ENCODE assay signal across 8 cellular contexts in the genomic region with DNA sequence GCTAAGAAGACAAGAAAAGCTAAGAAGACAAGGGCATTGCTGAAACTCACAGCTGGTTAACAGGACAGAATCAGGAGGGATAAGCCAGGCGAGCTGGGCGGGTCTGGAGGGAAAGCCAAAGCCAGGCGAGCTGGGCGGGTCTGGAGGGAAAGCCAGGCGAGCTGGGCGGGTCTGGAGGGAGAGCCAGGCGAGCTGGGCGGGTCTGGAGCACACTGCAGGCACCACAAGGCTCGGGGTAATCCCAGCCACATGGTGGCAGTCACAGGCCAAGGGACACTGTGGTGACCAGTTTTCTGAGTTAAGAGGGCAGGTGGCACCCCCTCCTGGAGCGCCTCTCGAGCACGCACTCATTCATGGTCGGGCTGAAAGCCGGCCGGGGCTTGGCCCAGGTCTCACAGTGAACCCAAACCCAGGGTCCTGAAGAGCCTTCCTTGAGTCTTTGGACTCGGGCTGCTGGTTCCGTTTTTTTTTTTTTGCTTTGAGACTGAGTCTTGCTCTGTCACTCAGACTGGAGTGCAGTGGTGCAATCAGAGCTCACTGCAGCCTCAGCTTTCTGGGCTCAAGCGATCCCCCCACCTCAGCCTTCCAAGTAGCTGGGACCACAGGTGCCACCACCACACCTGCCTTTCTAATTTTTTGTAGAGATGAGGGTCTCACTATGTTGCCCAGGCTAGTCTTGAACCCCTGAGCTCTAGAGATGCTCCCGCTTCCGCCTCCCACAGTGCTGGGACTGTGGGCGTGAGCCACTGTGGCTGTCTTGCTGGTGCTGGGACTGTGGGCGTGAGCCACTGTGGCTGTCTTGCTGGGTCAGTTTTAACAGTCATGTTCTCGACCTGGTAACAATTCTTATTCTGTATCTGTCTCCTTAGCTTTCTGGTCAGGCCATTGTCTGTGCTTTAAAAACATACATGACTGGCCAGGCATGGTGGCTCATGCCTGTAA. TPM values are rescaled to one million over a fixed set of nuclear protein-coding genes. Genes with fewer than 3 reads are reported as not detected.
A peak's percentile ranks its signal among the peaks of the same experiment; 100 is the strongest.
DNase-seq lines count a peak whose midpoint lies in the region; ATAC-seq and TF ChIP-seq lines count a peak whose summit lies in the region.

No MANE protein-coding gene starts in this region.

- H3K27ac ChIP-seq in 22Rv1: peak overlapping the region; percentile 55

- ATAC-seq in sciatic nerve: peak; percentile 90
- ATAC-seq in HG03521 (IDR thresholded peaks at IDR 0.05; ENCODE audit: unreplicated experiment): no peak
- ATAC-seq in HG03159 (IDR thresholded peaks at IDR 0.05; ENCODE audit: unreplicated experiment): no peak

- peak; percentile 47 for DNase-seq in ELR (ENCODE audit: low read depth)
- DNase-seq in NCI-H460 (ENCODE audit: extremely low read depth, low read depth): peak; percentile 70
- peak; percentile 42 for DNase-seq in amniotic epithelial cell (ENCODE audit: low read depth)
- DNase-seq in hepatic stellate cell (ENCODE audit: low spot score): peak; percentile 48
- DNase-seq in sciatic nerve (ENCODE audit: low spot score): peak; percentile 87

- intact Hi-C loops in sciatic nerve (cut with DNase I): no loop called here

- TF ChIP-seq CTCF in 22Rv1 (IDR thresholded peaks at IDR 0.05): peak; percentile 78

RNA-seq across cellular contexts. Expression of a gene that starts 40.2 kb away (rescaled TPM):
- total RNA-seq in NCI-H460 (2014; rRNA removed; shearing (Covaris generic)): 175 and 234 TPM in 2 replicates
- polyA plus RNA-seq in NCI-H460 (2014; cell fraction: nucleus; rRNA removed): 218 and 303 TPM in 2 replicates
- 325 TPM for total RNA-seq in sciatic nerve
